In the genomic region with DNA sequence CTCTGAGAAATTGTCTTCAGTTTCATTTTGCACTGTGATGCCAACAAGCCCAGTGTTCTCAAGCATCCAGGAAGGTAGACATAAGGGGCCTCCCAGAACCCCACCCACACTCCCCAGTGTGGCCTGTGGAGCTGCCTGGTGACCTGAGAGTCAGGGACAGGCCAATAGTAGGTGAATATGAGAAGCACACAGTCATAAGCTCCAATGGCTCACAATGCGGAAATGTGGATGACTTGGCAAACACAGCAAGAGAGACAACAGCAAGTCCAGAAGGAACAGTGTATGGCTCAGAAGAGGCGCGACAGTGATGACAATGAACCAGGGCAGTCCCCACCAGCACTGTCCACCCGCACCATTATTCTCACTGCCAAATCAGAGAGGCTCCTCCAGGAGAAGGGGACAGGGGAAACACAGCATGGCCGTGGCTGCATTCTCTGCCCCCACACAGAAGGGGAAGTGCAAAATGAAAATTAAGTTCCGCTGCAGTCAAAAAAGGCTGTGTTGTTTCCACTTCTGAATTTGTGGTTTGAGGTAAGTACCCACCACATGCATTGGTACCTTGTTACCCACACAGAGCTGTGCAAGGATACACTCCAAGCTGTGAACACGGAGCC, we compare ENCODE assay signal across 11 cellular contexts.
DNase-seq lines count a peak whose midpoint lies in the region; ATAC-seq lines count a peak whose summit lies in the region.
"Had no signal": no experiment of that assay in that cellular context is flagged by ENCODE, and none has a peak within 500 bp of the region (broad histone marks: within the 10 kb centered on the region; RNA-seq: fewer than 3 reads in every experiment).

No MANE protein-coding gene starts in this region.

- ATAC-seq in GM18870 (IDR thresholded peaks at IDR 0.05; ENCODE audit: unreplicated experiment): peak; percentile 88
- ATAC-seq in GM21717 (IDR thresholded peaks at IDR 0.05; ENCODE audit: unreplicated experiment): peak; percentile 93
- peak; percentile 89 for ATAC-seq in HG03442 (IDR thresholded peaks at IDR 0.05; ENCODE audit: unreplicated experiment)
- peak; percentile 52 to 61 for ATAC-seq in naive B cell (ENCODE audit: low read depth in 2 of 2)
- no peak for ATAC-seq in aorta (ENCODE audit: low FRiP score)
- ATAC-seq: activated CD4-positive, alpha-beta T cell treated with anti-CD3 and anti-CD28 coated beads for 36 hours had no signal

- H3K4me1 ChIP-seq in aorta (ENCODE audit: control insufficient read depth in 1 of 2, insufficient read depth in 2 of 2, low read length in 2 of 2): no peaks in the 10 kb centered on the region
- H3K4me1 ChIP-seq: ascending aorta had no signal

- H3K27ac Mint-ChIP-seq in naive B cell: peak overlapping the region in 1 of 6 donors; percentile 13
- H3K27ac Mint-ChIP-seq: activated CD4-positive, alpha-beta T cell treated with anti-CD3 and anti-CD28 coated beads for 36 hours had no signal

- H3K36me3 ChIP-seq in aorta (ENCODE audit: control insufficient read depth in 1 of 2, insufficient read depth in 2 of 2, low read length in 1 of 2): no peaks in the 10 kb centered on the region
- H3K36me3 ChIP-seq: ascending aorta had no signal

- WGBS in aorta, 2 donors: 93 to 94% methylated on average over 7 of the region's 7 CpGs

- H3K27me3 Mint-ChIP-seq in naive B cell: peaks cover 11 to 28% (median 16%) of the 10 kb centered on the region in 3 donors

- H3K4me3 Mint-ChIP-seq in naive B cell: peak overlapping the region in 5 of 8 donors; percentile 14 to 71 (median 53)
- H3K4me3 Mint-ChIP-seq: activated CD4-positive, alpha-beta T cell treated with anti-CD3 and anti-CD28 coated beads for 36 hours had no signal

- no peak overlapping the region for H3K4me3 ChIP-seq in aorta (ENCODE audit: low read length in 2 of 2)
- H3K4me3 ChIP-seq: ascending aorta had no signal

- DNase-seq in naive B cell: no peak
- DNase-seq in activated naive CD4-positive, alpha-beta T cell (lab: John Stamatoyannopoulos, UW): no peak
- no peak for DNase-seq in retina
- no peak for DNase-seq in aorta
- DNase-seq: activated CD4-positive, alpha-beta T cell treated with anti-CD3 and anti-CD28 coated beads for 36 hours; midbrain; NCI-H526 had no signal

- H3K27me3 ChIP-seq in aorta (ENCODE audit: control insufficient read depth in 1 of 2, insufficient read depth in 2 of 2, low read length in 1 of 2): no peaks in the 10 kb centered on the region
- H3K27me3 ChIP-seq: ascending aorta had no signal

- no peak overlapping the region for H3K27ac ChIP-seq in aorta (ENCODE audit: low read depth in 1 of 2, low read length in 2 of 2)
- H3K27ac ChIP-seq: ascending aorta had no signal

- no peaks in the 10 kb centered on the region for H3K9me3 ChIP-seq in aorta (ENCODE audit: control insufficient read depth, low read length)
- H3K9me3 ChIP-seq: ascending aorta had no signal

- H3K9me3 Mint-ChIP-seq in naive B cell: peaks cover 0 to 2% (median 0%) of the 10 kb centered on the region in 7 donors

- peaks cover 4 to 11% (median 8%) of the 10 kb centered on the region in 3 donors for H3K4me1 Mint-ChIP-seq in naive B cell
- H3K4me1 Mint-ChIP-seq: activated CD4-positive, alpha-beta T cell treated with anti-CD3 and anti-CD28 coated beads for 36 hours had no signal

- H3K36me3 Mint-ChIP-seq in naive B cell: no peaks in the 10 kb centered on the region

- intact Hi-C loops in aorta (cut with DNase I): no loop called here
